Comparison of ENCODE assay signal across 19 cellular contexts in genomic region chr1:100799954-100800612, GRCh38.
DNase-seq lines count a peak whose midpoint lies in the region; TF ChIP-seq lines count a peak whose summit lies in the region.
"Had no signal": no experiment of that assay in that cellular context is flagged by ENCODE, and none has a peak within 500 bp of the region (broad histone marks: within the 10 kb centered on the region; RNA-seq: fewer than 3 reads in every experiment).

No MANE protein-coding gene starts in this region.

- TF ChIP-seq POLR2A in suprapubic skin (IDR thresholded peaks at IDR 0.05) = no peak

- H3K27ac Mint-ChIP-seq in CD8-positive, alpha-beta memory T cell = no peak overlapping the region
- H3K27ac Mint-ChIP-seq: activated naive CD8-positive, alpha-beta T cell treated with anti-CD3 and anti-CD28 coated beads, Interleukin-2, amount 10 ng/mL, durations not matched to agents 7 days and 5 days; activated T-helper 1 cell treated with anti-CD3 and anti-CD28 coated beads, Interleukin-12 subunit alpha, Interleukin-12 subunit beta, Interleukin-2, Interleukin-4 antibody, amounts not matched to agents 30 ng/mL and 10 ng/mL and 1 ng/mL, durations not matched to agents 14 hours and 24 hours and 36 hours had no signal

- H3K4me3 Mint-ChIP-seq in CD8-positive, alpha-beta memory T cell = no peak overlapping the region
- H3K4me3 Mint-ChIP-seq: activated naive CD8-positive, alpha-beta T cell treated with anti-CD3 and anti-CD28 coated beads, Interleukin-2, amount 10 ng/mL, durations not matched to agents 7 days and 5 days; activated T-helper 1 cell treated with anti-CD3 and anti-CD28 coated beads, Interleukin-12 subunit alpha, Interleukin-12 subunit beta, Interleukin-2, Interleukin-4 antibody, amounts not matched to agents 30 ng/mL and 10 ng/mL and 1 ng/mL, durations not matched to agents 14 hours and 24 hours and 36 hours had no signal

- peak overlapping the region; percentile 84 for H3K27ac ChIP-seq in caudate nucleus (ENCODE audit: low read depth, low read length)
- no peak overlapping the region for H3K27ac ChIP-seq in suprapubic skin
- H3K27ac ChIP-seq in CD8-positive, alpha-beta memory T cell (ENCODE audit: low read depth, low read length) = no peak overlapping the region
- H3K27ac ChIP-seq: gastrocnemius medialis, lower lobe of right lung, parathyroid adenoma had no signal

- POLR2A ChIA-PET in CD8-positive, alpha-beta memory T cell (lab: Charles Lee) = no interaction called here

- TF ChIP-seq CTCF in retinal pigment epithelial cell (conservative IDR thresholded peaks at IDR 0.05; ENCODE audit: low read depth, low read length) (no peak), suprapubic skin (IDR thresholded peaks at IDR 0.05) (no peak)

- H3K36me3 Mint-ChIP-seq in CD8-positive, alpha-beta memory T cell = peaks cover 0 to 3% (median 0%) of the 10 kb centered on the region in 3 donors

- H3K9me3 ChIP-seq in suprapubic skin = no peaks in the 10 kb centered on the region
- no peaks in the 10 kb centered on the region for H3K9me3 ChIP-seq in CD8-positive, alpha-beta memory T cell (ENCODE audit: low read length)
- H3K9me3 ChIP-seq: gastrocnemius medialis had no signal

- H3K4me1 ChIP-seq in suprapubic skin = no peaks in the 10 kb centered on the region
- H3K4me1 ChIP-seq in CD8-positive, alpha-beta memory T cell (ENCODE audit: insufficient read depth, low read length) = no peaks in the 10 kb centered on the region
- H3K4me1 ChIP-seq: gastrocnemius medialis, lower lobe of right lung, parathyroid adenoma had no signal

- H3K4me3 ChIP-seq in retinal pigment epithelial cell (ENCODE audit: low read length) (no peak overlapping the region), suprapubic skin (no peak overlapping the region)
- no peak overlapping the region for H3K4me3 ChIP-seq in CD8-positive, alpha-beta memory T cell (ENCODE audit: low read length)
- H3K4me3 ChIP-seq: gastrocnemius medialis, lower lobe of right lung had no signal

- H3K36me3 ChIP-seq in suprapubic skin = no peaks in the 10 kb centered on the region
- H3K36me3 ChIP-seq in CD8-positive, alpha-beta memory T cell (ENCODE audit: insufficient read depth, low read length) = no peaks in the 10 kb centered on the region
- H3K36me3 ChIP-seq: gastrocnemius medialis, lower lobe of right lung had no signal

- H3K4me1 Mint-ChIP-seq in CD8-positive, alpha-beta memory T cell = no peaks in the 10 kb centered on the region
- H3K4me1 Mint-ChIP-seq: activated naive CD8-positive, alpha-beta T cell treated with anti-CD3 and anti-CD28 coated beads, Interleukin-2, amount 10 ng/mL, durations not matched to agents 7 days and 5 days had no signal

- peaks cover 7 to 22% (median 14%) of the 10 kb centered on the region in 5 donors for H3K9me3 Mint-ChIP-seq in CD8-positive, alpha-beta memory T cell
- H3K9me3 Mint-ChIP-seq: activated T-helper 1 cell treated with anti-CD3 and anti-CD28 coated beads, Interleukin-12 subunit alpha, Interleukin-12 subunit beta, Interleukin-2, Interleukin-4 antibody, amounts not matched to agents 30 ng/mL and 10 ng/mL and 1 ng/mL, durations not matched to agents 14 hours and 24 hours and 36 hours had no signal

- DNase-seq in NCI-H226 (peak; percentile 51), caudate nucleus (lab: John Stamatoyannopoulos, UW) (no peak), kidney glomerular epithelial cell (lab: John Stamatoyannopoulos, UW) (peak; percentile 5), retinal pigment epithelial cell (ENCODE audit: low read depth) (peak; percentile 16), suprapubic skin (ENCODE audit: low spot score in 2 of 2) (no peak), DMS153 (lab: John Stamatoyannopoulos, UW) (no peak), germinal center (ENCODE audit: low spot score) (no peak)
- DNase-seq in CD8-positive, alpha-beta memory T cell = no peak
- DNase-seq: activated CD4-positive, CD25-positive, alpha-beta regulatory T cell; activated CD8-positive, alpha-beta memory T cell treated with anti-CD3 and anti-CD28 coated beads for 24 hours; activated naive CD8-positive, alpha-beta T cell treated with anti-CD3 and anti-CD28 coated beads, Interleukin-2, amount 10 ng/mL, durations not matched to agents 7 days and 5 days; COR-L47; gastrocnemius medialis; lower lobe of right lung; NCI-H2081; SIG-M5; stimulated activated CD4-positive, alpha-beta T cell treated with anti-CD3 and anti-CD28 coated beads, Interleukin-4, amount 100 ng/mL, for 4 hours had no signal

- no peaks in the 10 kb centered on the region for H3K27me3 ChIP-seq in suprapubic skin
- H3K27me3 ChIP-seq in CD8-positive, alpha-beta memory T cell (ENCODE audit: insufficient read depth, low read length, poor library complexity, severe bottlenecking) = no peaks in the 10 kb centered on the region
- H3K27me3 ChIP-seq: gastrocnemius medialis had no signal

- no peak for TF ChIP-seq EP300 in suprapubic skin (IDR thresholded peaks at IDR 0.05)

- CTCF ChIA-PET in CD8-positive, alpha-beta memory T cell (lab: Charles Lee) = interaction anchor here (1.2 kb wide), 1 partner anchor 8 kb away, joined by 3 read pairs; no protein-coding TSS in a partner anchor

- 90% methylated on average over 1 of the region's 1 CpG for WGBS in suprapubic skin

- peaks cover 0 to 26% of the 10 kb centered on the region in 2 donors for H3K27me3 Mint-ChIP-seq in CD8-positive, alpha-beta memory T cell

Comparison
In these comparisons a context has a peak if more than half of its experiments do, and no peak if none do; other contexts are left out.
1. DNase-seq: peak in NCI-H226 (single experiment), kidney glomerular epithelial cell (single experiment) and retinal pigment epithelial cell (single experiment); none in caudate nucleus (0 of 61), suprapubic skin (0 of 2), CD8-positive, alpha-beta memory T cell (0 of 5), DMS153 (single experiment) and germinal center (single experiment).